Comparison of ENCODE assay signal across 22 cellular contexts in the genomic region with DNA sequence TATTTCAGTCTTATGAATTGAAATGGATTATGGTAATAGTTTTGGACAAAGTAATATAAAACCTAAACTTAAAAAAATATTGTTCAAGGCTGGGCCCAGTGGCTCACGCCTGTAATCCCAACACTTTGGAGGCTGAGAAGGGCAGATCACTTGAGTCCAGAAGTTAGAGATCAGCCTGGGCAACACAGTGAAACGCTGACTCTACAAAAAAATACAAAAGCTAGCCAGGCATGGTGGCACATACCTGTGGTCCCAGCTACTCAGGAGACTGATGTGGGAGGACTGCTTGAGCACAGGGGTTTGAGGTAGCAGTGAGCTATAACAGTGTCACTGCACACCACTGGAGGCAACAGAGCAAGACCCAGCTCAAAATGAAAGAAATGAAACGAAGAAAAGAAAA.
A peak's percentile ranks its signal among the peaks of the same experiment; 100 is the strongest.
DNase-seq lines count a peak whose midpoint lies in the region; ATAC-seq and TF ChIP-seq lines count a peak whose summit lies in the region.
"Had no signal": no experiment of that assay in that cellular context is flagged by ENCODE, and none has a peak within 500 bp of the region (broad histone marks: within the 10 kb centered on the region; RNA-seq: fewer than 3 reads in every experiment).

No MANE protein-coding gene starts in this region.

- in situ Hi-C loops in IMR-90 (cut with MboI; ENCODE audit: low sequenced_read_pairs): no loop called here

- 100% methylated on average over 1 of the region's 3 CpGs; no CpG with 5 or more reads in 1 of the 2 experiments for WGBS in IMR-90 (ENCODE audit: extremely low coverage in 2 of 2, insufficient read length in 1 of 2), 2 experiments

- H3K9me1 ChIP-seq in IMR-90 (ENCODE audit: insufficient read depth, low read length): no peaks in the 10 kb centered on the region

- H2BK15ac ChIP-seq in IMR-90 (ENCODE audit: low read depth, low read length): no peak overlapping the region

- no peak overlapping the region for H4K91ac ChIP-seq in IMR-90 (ENCODE audit: insufficient read depth, low read depth, low read length)

- H3K4me1 ChIP-seq in IMR-90 (ENCODE audit: control insufficient read depth, insufficient read depth, low read length): no peaks in the 10 kb centered on the region
- H3K4me1 ChIP-seq: BE2C; BLaER1 treated with 17β-estradiol and CSF1 and Interleukin-3, amounts not matched to agents 10 nM and 100 nM had no signal

- no peak overlapping the region for H3K14ac ChIP-seq in IMR-90 (replicated peaks; ENCODE audit: low read depth, low read length)

- intact Hi-C loops in activated CD4-positive, alpha-beta T cell treated with anti-CD3 and anti-CD28 coated beads, Interleukin-2, amount 10 ng/mL, durations not matched to agents 24 days and 14 days (cut with micrococcal nuclease): no loop called here
- intact Hi-C loops in activated CD4-positive, alpha-beta T cell treated with anti-CD3 and anti-CD28 coated beads for 36 hours (cut with DNase I, micrococcal nuclease): no loop called here
- intact Hi-C loops in IMR-90 (cut with micrococcal nuclease): no loop called here

- no peak overlapping the region for H2AK5ac ChIP-seq in IMR-90 (ENCODE audit: low read depth, low read length)

- H4K8ac ChIP-seq in IMR-90 (ENCODE audit: low read depth in 2 of 2, low read length in 2 of 2): no peak overlapping the region

- dilution Hi-C loops in IMR-90 (cut with HindIII; ENCODE audit: low sequenced_read_pairs, unreplicated experiment): no loop called here

- no peak overlapping the region for H3K56ac ChIP-seq in IMR-90 (ENCODE audit: extremely low read depth, insufficient read depth, low read length)

- BruUV-seq in IMR-90 (replicated peaks; lab: Mats Ljungman, UMichigan): no TSS peak

- H3K27ac ChIP-seq in IMR-90 (ENCODE audit: insufficient read depth, low read length): no peak overlapping the region
- H3K27ac ChIP-seq: 22Rv1; BLaER1 treated with 17β-estradiol and CSF1 and Interleukin-3, amounts not matched to agents 10 nM and 100 nM; GM23248 had no signal

- H2AFZ ChIP-seq in IMR-90 (replicated peaks; ENCODE audit: low read length, poor library complexity): no peak overlapping the region
- H2AFZ ChIP-seq: GM23248 had no signal

- no peak overlapping the region for H3K4ac ChIP-seq in IMR-90 (ENCODE audit: low read depth, low read length)

- TF ChIP-seq RAD21 in IMR-90 (IDR thresholded peaks at IDR 0.05; ENCODE audit: low read length): no peak

- DNase-seq in activated CD4-positive, alpha-beta T cell treated with anti-CD3 and anti-CD28 coated beads, Interleukin-2, amount 10 ng/mL, durations not matched to agents 24 days and 14 days: peak; percentile 23
- no peak for DNase-seq in activated CD4-positive, alpha-beta T cell treated with anti-CD3 and anti-CD28 coated beads for 36 hours
- DNase-seq in IMR-90 (no peak), kidney epithelial cell (ENCODE audit: low read depth) (peak; percentile 5), NCI-H187 (lab: John Stamatoyannopoulos, UW) (no peak)
- DNase-seq: ACHN; AML-193; BE2C; CD4-positive, alpha-beta T cell; CD8-positive, alpha-beta memory T cell; DMS 273 treated with DMSO at 0.1 percent for 48 hours; DMS79; EL; GDM1; GM23248; H9 had no signal

- H3K23ac ChIP-seq in IMR-90 (ENCODE audit: low read depth, low read length): no peak overlapping the region

- no peak overlapping the region for H3K9ac ChIP-seq in IMR-90 (ENCODE audit: low read depth, low read length)
- H3K9ac ChIP-seq: BLaER1 treated with 17β-estradiol and CSF1 and Interleukin-3, amounts not matched to agents 10 nM and 100 nM; GM23248 had no signal

- peaks cover 0 to 3% of the 10 kb centered on the region in 2 experiments; a peak in 1 of 4 replicates for H3K79me1 ChIP-seq in IMR-90 (ENCODE audit: low read depth in 1 of 2, low read length in 2 of 2)

- no peaks in the 10 kb centered on the region for H3K27me3 Mint-ChIP-seq in activated CD4-positive, alpha-beta T cell treated with anti-CD3 and anti-CD28 coated beads, Interleukin-2, amount 10 ng/mL, durations not matched to agents 24 days and 14 days
- no peaks in the 10 kb centered on the region for H3K27me3 Mint-ChIP-seq in activated CD4-positive, alpha-beta T cell treated with anti-CD3 and anti-CD28 coated beads for 36 hours
- H3K27me3 Mint-ChIP-seq: CD4-positive, alpha-beta T cell; CD8-positive, alpha-beta memory T cell had no signal

- no peak overlapping the region for H3K4me3 Mint-ChIP-seq in activated CD4-positive, alpha-beta T cell treated with anti-CD3 and anti-CD28 coated beads, Interleukin-2, amount 10 ng/mL, durations not matched to agents 24 days and 14 days
- no peak overlapping the region for H3K4me3 Mint-ChIP-seq in activated CD4-positive, alpha-beta T cell treated with anti-CD3 and anti-CD28 coated beads for 36 hours
- H3K4me3 Mint-ChIP-seq: CD14-positive monocyte; CD4-positive, alpha-beta T cell; CD8-positive, alpha-beta memory T cell; H9 had no signal

- TF ChIP-seq CTCF in IMR-90 (conservative IDR thresholded peaks at IDR 0.05; ENCODE audit: low read depth, low read length): no peak
- no peak for TF ChIP-seq CTCF in kidney epithelial cell (IDR thresholded peaks at IDR 0.05; ENCODE audit: insufficient read depth, low read length, poor library complexity, severe bottlenecking)

- H3K18ac ChIP-seq in IMR-90 (ENCODE audit: low read depth, low read length): no peak overlapping the region

- CTCF ChIA-PET in activated CD4-positive, alpha-beta T cell treated with anti-CD3 and anti-CD28 coated beads for 36 hours (lab: Charles Lee): no interaction called here
- CTCF ChIA-PET in IMR-90 (lab: Yijun Ruan, JAX): interaction anchor here (1.4 kb wide), 1 partner anchor 40 kb away, joined by 3 read pairs; no protein-coding TSS in a partner anchor

- no peak overlapping the region for H2BK120ac ChIP-seq in IMR-90 (ENCODE audit: low read depth, low read length)

- H3K4me3 ChIP-seq in IMR-90 (ENCODE audit: insufficient read depth, low read depth, low read length) (no peak overlapping the region), kidney epithelial cell (ENCODE audit: low read depth, low read length) (no peak overlapping the region)
- H3K4me3 ChIP-seq: BLaER1 treated with 17β-estradiol and CSF1 and Interleukin-3, amounts not matched to agents 10 nM and 100 nM; GM23248 had no signal

- H3K9me3 ChIP-seq in IMR-90 (ENCODE audit: control insufficient read depth, insufficient read depth, low read length): no peaks in the 10 kb centered on the region
- H3K9me3 ChIP-seq: BE2C had no signal

- POLR2A ChIA-PET in activated CD4-positive, alpha-beta T cell treated with anti-CD3 and anti-CD28 coated beads for 36 hours (lab: Charles Lee): no interaction called here
- POLR2A ChIA-PET in IMR-90 (lab: Charles Lee; ENCODE audit: unreplicated experiment): no interaction called here

- TF ChIP-seq POLR2A in IMR-90 (IDR thresholded peaks at IDR 0.05; ENCODE audit: low read depth, low read length): no peak

- no peaks in the 10 kb centered on the region for H3K36me3 ChIP-seq in IMR-90 (ENCODE audit: control insufficient read depth, insufficient read depth, low read length)
- no peaks in the 10 kb centered on the region for H3K36me3 ChIP-seq in kidney epithelial cell (ENCODE audit: control insufficient read depth, insufficient read depth, low read length)
- H3K36me3 ChIP-seq: BE2C had no signal

- H3K4me1 Mint-ChIP-seq in activated CD4-positive, alpha-beta T cell treated with anti-CD3 and anti-CD28 coated beads, Interleukin-2, amount 10 ng/mL, durations not matched to agents 24 days and 14 days: peaks cover 4% of the 10 kb centered on the region
- no peaks in the 10 kb centered on the region for H3K4me1 Mint-ChIP-seq in activated CD4-positive, alpha-beta T cell treated with anti-CD3 and anti-CD28 coated beads for 36 hours
- H3K4me1 Mint-ChIP-seq: CD14-positive monocyte, H9 had no signal

- H3K27me3 ChIP-seq in IMR-90 (ENCODE audit: control insufficient read depth, insufficient read depth, low read length): no peaks in the 10 kb centered on the region
- H3K27me3 ChIP-seq in kidney epithelial cell (ENCODE audit: control insufficient read depth, insufficient read depth, low read length): no peaks in the 10 kb centered on the region
- H3K27me3 ChIP-seq: BE2C; BLaER1 treated with 17β-estradiol and CSF1 and Interleukin-3, amounts not matched to agents 10 nM and 100 nM had no signal

- no peak overlapping the region for H3K27ac Mint-ChIP-seq in activated CD4-positive, alpha-beta T cell treated with anti-CD3 and anti-CD28 coated beads, Interleukin-2, amount 10 ng/mL, durations not matched to agents 24 days and 14 days
- no peak overlapping the region for H3K27ac Mint-ChIP-seq in activated CD4-positive, alpha-beta T cell treated with anti-CD3 and anti-CD28 coated beads for 36 hours
- H3K27ac Mint-ChIP-seq: CD4-positive, alpha-beta T cell; H9 had no signal

- no peak overlapping the region for H2AK9ac ChIP-seq in IMR-90 (replicated peaks; ENCODE audit: low read depth, low read length, poor library complexity)

- H3K4me2 ChIP-seq in IMR-90 (ENCODE audit: low read depth, low read length): no peak overlapping the region
- H3K4me2 ChIP-seq: BLaER1 treated with 17β-estradiol and CSF1 and Interleukin-3, amounts not matched to agents 10 nM and 100 nM had no signal

- peaks cover 19% of the 10 kb centered on the region for H3K36me3 Mint-ChIP-seq in activated CD4-positive, alpha-beta T cell treated with anti-CD3 and anti-CD28 coated beads, Interleukin-2, amount 10 ng/mL, durations not matched to agents 24 days and 14 days (ENCODE audit: low read depth)
- H3K36me3 Mint-ChIP-seq in activated CD4-positive, alpha-beta T cell treated with anti-CD3 and anti-CD28 coated beads for 36 hours (ENCODE audit: low read depth): peaks cover 4% of the 10 kb centered on the region

- no peak overlapping the region for H2BK20ac ChIP-seq in IMR-90 (ENCODE audit: low read depth, low read length)

- H2BK5ac ChIP-seq in IMR-90 (ENCODE audit: low read depth, low read length, poor library complexity, severe bottlenecking): no peak overlapping the region

- no peak for ATAC-seq in activated CD4-positive, alpha-beta T cell treated with anti-CD3 and anti-CD28 coated beads for 36 hours
- ATAC-seq in IMR-90 (ENCODE audit: low read depth): no peak
- no peak for ATAC-seq in GM18502 (IDR thresholded peaks at IDR 0.05; ENCODE audit: poor library complexity, unreplicated experiment)
- ATAC-seq in HG02938 (IDR thresholded peaks at IDR 0.05; ENCODE audit: unreplicated experiment): no peak
- ATAC-seq: HCT116 had no signal

- no peak overlapping the region for H4K5ac ChIP-seq in IMR-90 (ENCODE audit: low read depth, low read length)

- H4K20me1 ChIP-seq in IMR-90 (ENCODE audit: insufficient read depth, low read length): no peaks in the 10 kb centered on the region
- H4K20me1 ChIP-seq: BLaER1 treated with 17β-estradiol and CSF1 and Interleukin-3, amounts not matched to agents 10 nM and 100 nM had no signal

- H3K9me3 Mint-ChIP-seq in activated CD4-positive, alpha-beta T cell treated with anti-CD3 and anti-CD28 coated beads, Interleukin-2, amount 10 ng/mL, durations not matched to agents 24 days and 14 days: peaks cover 3% of the 10 kb centered on the region
- H3K9me3 Mint-ChIP-seq in activated CD4-positive, alpha-beta T cell treated with anti-CD3 and anti-CD28 coated beads for 36 hours (ENCODE audit: low read depth): no peaks in the 10 kb centered on the region
- H3K9me3 Mint-ChIP-seq: CD4-positive, alpha-beta T cell; H9 had no signal

TF ChIP-seq in IMR-90, 13 proteins besides CTCF, POLR2A, EP300 and RAD21 (continues in another document):
- TF ChIP-seq SMC3 (IDR thresholded peaks at IDR 0.05; ENCODE audit: low read depth, low read length) (no peak), MAFK (IDR thresholded peaks at IDR 0.05; ENCODE audit: low read depth, low read length) (peak; percentile 85)

Comparison
In these comparisons a context has a peak if more than half of its experiments do, and no peak if none do; other contexts are left out.
1. DNase-seq: peak in activated CD4-positive, alpha-beta T cell treated with anti-CD3 and anti-CD28 coated beads, Interleukin-2, amount 10 ng/mL, durations not matched to agents 24 days and 14 days (single experiment) and kidney epithelial cell (single experiment); none in activated CD4-positive, alpha-beta T cell treated with anti-CD3 and anti-CD28 coated beads for 36 hours (single experiment), IMR-90 (single experiment) and NCI-H187 (0 of 2).